ENCODE assay signal across 12 cellular contexts in genomic region chr14:22572562-22573058, GRCh38. TPM values are rescaled to one million over a fixed set of nuclear protein-coding genes. Genes with fewer than 3 reads are reported as not detected.
DNase-seq lines count a peak whose midpoint lies in the region; FAIRE-seq and TF ChIP-seq lines count a peak whose summit lies in the region.
"Had no signal": no experiment of that assay in that cellular context is flagged by ENCODE, and none has a peak within 500 bp of the region (broad histone marks: within the 10 kb centered on the region; RNA-seq: fewer than 3 reads in every experiment).

No MANE protein-coding gene starts in this region.

- TF ChIP-seq CTCF in mammary epithelial cell (conservative IDR thresholded peaks at IDR 0.05 in 1 of 2, IDR thresholded peaks at IDR 0.05 in 1 of 2; ENCODE audit: extremely low read depth in 1 of 2, insufficient read depth in 1 of 2, low read depth in 1 of 2, low read length in 2 of 2) = no peak
- TF ChIP-seq CTCF in MCF 10A (IDR thresholded peaks at IDR 0.05; ENCODE audit: unreplicated experiment) = no peak
- no peak for TF ChIP-seq CTCF in fibroblast of the aortic adventitia (IDR thresholded peaks at IDR 0.05; ENCODE audit: insufficient read depth, low read length)
- TF ChIP-seq CTCF in transverse colon (IDR thresholded peaks at IDR 0.05) = no peak

- H3K27me3 ChIP-seq in mammary epithelial cell (ENCODE audit: insufficient read depth, low read length) = no peaks in the 10 kb centered on the region
- no peaks in the 10 kb centered on the region for H3K27me3 ChIP-seq in transverse colon
- H3K27me3 ChIP-seq: BLaER1 treated with 17β-estradiol and CSF1 and Interleukin-3, amounts not matched to agents 10 nM and 100 nM; colonic mucosa; right lobe of liver had no signal

- intact Hi-C loops in mammary epithelial cell (cut with micrococcal nuclease) = loop anchor here (5.0 kb wide), 1 partner anchor 265 kb away; the partner anchor contains the start of gene MMP14
- intact Hi-C loops in MCF 10A (cut with micrococcal nuclease) = no loop called here
- intact Hi-C loops in activated CD4-positive, alpha-beta memory T cell treated with anti-CD3 and anti-CD28 coated beads for 36 hours (cut with micrococcal nuclease) = loop anchor here (5.0 kb wide), 2 partner anchors 195 to 350 kb away; partner anchors contain the start of gene OXA1L
- intact Hi-C loops in transverse colon (cut with DNase I; ENCODE audit: low total_unique reads) = no loop called here

- no peak for TF ChIP-seq POLR2A in transverse colon (IDR thresholded peaks at IDR 0.05)

- H3K27me3 Mint-ChIP-seq in MCF 10A (ENCODE audit: insufficient read depth, unreplicated experiment) = no peaks in the 10 kb centered on the region
- no peaks in the 10 kb centered on the region for H3K27me3 Mint-ChIP-seq in activated CD4-positive, alpha-beta memory T cell treated with anti-CD3 and anti-CD28 coated beads for 36 hours

- peak overlapping the region; percentile 0 for H3K4me2 ChIP-seq in mammary epithelial cell (ENCODE audit: insufficient read depth, low read depth, low read length)

- no peak overlapping the region for H3K4me3 ChIP-seq in mammary epithelial cell (replicated peaks in 1 of 3; ENCODE audit: insufficient read depth in 1 of 3, low read depth in 2 of 3, low read length in 3 of 3)
- H3K4me3 ChIP-seq in fibroblast of the aortic adventitia (ENCODE audit: low read depth, low read length) = no peak overlapping the region
- H3K4me3 ChIP-seq in transverse colon = no peak overlapping the region
- H3K4me3 ChIP-seq: BLaER1 treated with 17β-estradiol and CSF1 and Interleukin-3, amounts not matched to agents 10 nM and 100 nM; colonic mucosa; right lobe of liver had no signal

- H4K20me1 ChIP-seq in mammary epithelial cell (ENCODE audit: insufficient read depth, low read length) = no peaks in the 10 kb centered on the region

- no peak overlapping the region for H2AFZ ChIP-seq in mammary epithelial cell (ENCODE audit: low read depth, low read length)

- in situ Hi-C loops in mammary epithelial cell (cut with MboI; ENCODE audit: low sequenced_read_pairs in 2 of 2) = loop anchor here (25.0 kb wide), 3 partner anchors 185 to 290 kb away; partner anchors contain the start of genes LRP10 (in 1 of the 2), MMP14 (in 1 of the 2) and MRPL52 (in 1 of the 2)
- in situ Hi-C loops in transverse colon (cut with MboI; ENCODE audit: low pct_ligation_motif_present in 1 of 4, low pct_unique_long_range_greater_than_20kb in 1 of 4, low sequenced_read_pairs in 3 of 4) = loop anchor here in 2 of 4 donors (5.0 to 25.0 kb wide), 3 partner anchors 75 to 290 kb away; partner anchors contain the start of gene LRP10 (in 2 of the 2)

- 88% methylated on average over 1 of the region's 1 CpG for WGBS in mammary epithelial cell (ENCODE audit: low coverage, missing lambda C conversion rate)
- 90% methylated on average over 1 of the region's 1 CpG; no CpG with 5 or more reads in 1 of the 2 donors for WGBS in transverse colon (ENCODE audit: low coverage in 1 of 2), 2 donors

- H3K27ac ChIP-seq in mammary epithelial cell (ENCODE audit: insufficient read depth, low read depth, low read length) (no peak overlapping the region), transverse colon (peak overlapping the region in 1 of 4 donors; percentile 8)
- H3K27ac ChIP-seq: BLaER1 treated with 17β-estradiol and CSF1 and Interleukin-3, amounts not matched to agents 10 nM and 100 nM; colonic mucosa; right lobe of liver had no signal

- H3K9me3 ChIP-seq in mammary epithelial cell (replicated peaks; ENCODE audit: insufficient read depth, low read length) = no peaks in the 10 kb centered on the region
- no peaks in the 10 kb centered on the region for H3K9me3 ChIP-seq in transverse colon
- H3K9me3 ChIP-seq: colonic mucosa, right lobe of liver had no signal

- peaks cover 10% of the 10 kb centered on the region for H3K4me1 ChIP-seq in mammary epithelial cell (ENCODE audit: insufficient read depth, low read length)
- peaks cover 5 to 21% (median 8%) of the 10 kb centered on the region in 4 donors for H3K4me1 ChIP-seq in transverse colon
- H3K4me1 ChIP-seq: colonic mucosa, right lobe of liver had no signal

- H3K9me3 Mint-ChIP-seq in MCF 10A (ENCODE audit: unreplicated experiment) = no peaks in the 10 kb centered on the region
- H3K9me3 Mint-ChIP-seq in activated CD4-positive, alpha-beta memory T cell treated with anti-CD3 and anti-CD28 coated beads for 36 hours = no peaks in the 10 kb centered on the region

- no peak overlapping the region for H3K4me3 Mint-ChIP-seq in MCF 10A (ENCODE audit: unreplicated experiment)
- no peak overlapping the region for H3K4me3 Mint-ChIP-seq in activated CD4-positive, alpha-beta memory T cell treated with anti-CD3 and anti-CD28 coated beads for 36 hours

- peaks cover 41% of the 10 kb centered on the region for H3K79me2 ChIP-seq in mammary epithelial cell (ENCODE audit: insufficient read depth, low read length)

- peaks cover 76% of the 10 kb centered on the region for H3K36me3 Mint-ChIP-seq in MCF 10A (ENCODE audit: insufficient read depth, unreplicated experiment)
- H3K36me3 Mint-ChIP-seq in activated CD4-positive, alpha-beta memory T cell treated with anti-CD3 and anti-CD28 coated beads for 36 hours = peaks cover 61% of the 10 kb centered on the region

- DNase-seq in mammary epithelial cell (no peak), MCF 10A (ENCODE audit: unreplicated experiment) (no peak), fibroblast of the aortic adventitia (ENCODE audit: low read depth) (peak; percentile 21), urothelium cell line (ENCODE audit: low spot score) (peak; percentile 32), transverse colon (no peak), KG1 (lab: John Stamatoyannopoulos, UW) (no peak), NCI-H82 treated with DMSO at 0.1 percent for 48 hours (lab: John Stamatoyannopoulos, UW; ENCODE audit: unreplicated experiment) (no peak)
- no peak for DNase-seq in activated CD4-positive, alpha-beta memory T cell treated with anti-CD3 and anti-CD28 coated beads for 36 hours
- DNase-seq: colonic mucosa, NCI-H1694 treated with DMSO at 0.1 percent for 48 hours, right lobe of liver had no signal

- BruUV-seq in mammary epithelial cell (replicated peaks; lab: Mats Ljungman, UMichigan) (TSS peak; percentile 4), MCF 10A (replicated peaks; lab: Mats Ljungman, UMichigan) (no TSS peak)

- peaks cover 8% of the 10 kb centered on the region for H3K4me1 Mint-ChIP-seq in MCF 10A (ENCODE audit: insufficient read depth, unreplicated experiment)
- peaks cover 66% of the 10 kb centered on the region for H3K4me1 Mint-ChIP-seq in activated CD4-positive, alpha-beta memory T cell treated with anti-CD3 and anti-CD28 coated beads for 36 hours (ENCODE audit: low read depth)

- H3K36me3 ChIP-seq in mammary epithelial cell (ENCODE audit: insufficient read depth, low read length) (peaks cover 23% of the 10 kb centered on the region), transverse colon (peaks cover 0 to 25% (median 4%) of the 10 kb centered on the region in 4 donors)
- H3K36me3 ChIP-seq: colonic mucosa had no signal

- H3K9ac ChIP-seq in mammary epithelial cell (ENCODE audit: insufficient read depth, low read length) = no peak overlapping the region

- no peak for TF ChIP-seq EP300 in transverse colon (IDR thresholded peaks at IDR 0.05; ENCODE audit: low read depth)

- POLR2A ChIA-PET in MCF 10A (lab: Yijun Ruan, JAX) = interaction anchor here (0.5 to 3.9 kb wide), 5 partner anchors 16 to 214 kb away, joined by 3 to 23 read pairs (median 19); partner anchors contain the start of genes ABHD4 and DAD1
- POLR2A ChIA-PET in activated CD4-positive, alpha-beta memory T cell treated with anti-CD3 and anti-CD28 coated beads for 36 hours (lab: Charles Lee) = interaction anchor here (1.0 to 5.7 kb wide), 2 partner anchors 16 kb away, joined by 4 to 45 read pairs; partner anchors contain the start of gene DAD1

- CTCF ChIA-PET in mammary epithelial cell (lab: Charles Lee; ENCODE audit: low non-redundant PET) = no interaction called here
- CTCF ChIA-PET in MCF 10A (lab: Yijun Ruan, JAX) = interaction anchor here (0.7 to 4.6 kb wide), 12 partner anchors 11 to 282 kb away, joined by 3 to 206 read pairs (median 6); partner anchors contain the start of gene OR6J1
- CTCF ChIA-PET in activated CD4-positive, alpha-beta memory T cell treated with anti-CD3 and anti-CD28 coated beads for 36 hours (lab: Charles Lee) = interaction anchor here (0.6 to 8.1 kb wide), 16 partner anchors 12 to 837 kb away, joined by 3 to 273 read pairs (median 4); partner anchors contain the start of gene DAD1

- dilution Hi-C loops in mammary epithelial cell (cut with HindIII; ENCODE audit: low sequenced_read_pairs) = no loop called here

- H3K27ac Mint-ChIP-seq in MCF 10A (ENCODE audit: low read depth, unreplicated experiment) = no peak overlapping the region
- H3K27ac Mint-ChIP-seq in activated CD4-positive, alpha-beta memory T cell treated with anti-CD3 and anti-CD28 coated beads for 36 hours = peak overlapping the region; percentile 40

- no peak for FAIRE-seq in urothelium cell line (lab: Jason Lieb, UNC)

RNA-seq across cellular contexts. Expression of gene DAD1, which starts 16.4 kb away (rescaled TPM):
- total RNA-seq in mammary epithelial cell = 100 to 1,000 TPM; 154 to 169 TPM
- 324 TPM for polyA plus RNA-seq in mammary epithelial cell
- polyA minus RNA-seq in mammary epithelial cell = 197 TPM
- total RNA-seq in MCF 10A (2022) = 166 and 210 TPM in 2 replicates
- total RNA-seq in activated CD4-positive, alpha-beta memory T cell treated with anti-CD3 and anti-CD28 coated beads for 36 hours = 100 to 1,000 TPM; 292 to 305 TPM
- 81.2 and 564 TPM in 2 replicates for total RNA-seq in fibroblast of the aortic adventitia (ENCODE audit: low replicate concordance)
- 100 to 1,000 TPM in 3 of 4 donors, 10 to 100 TPM in 1; 31.4 to 154 (median 141) TPM for total RNA-seq in transverse colon

RNA-seq across cellular contexts. Expression of gene ABHD4, which starts 25.5 kb away (rescaled TPM):
- total RNA-seq in mammary epithelial cell (10 to 100 TPM; 16.7 to 20.5 TPM), MCF 10A (2022) (10.3 and 16.7 TPM in 2 replicates), fibroblast of the aortic adventitia (ENCODE audit: low replicate concordance) (24.3 and 48.6 TPM in 2 replicates), transverse colon (10 to 100 TPM; 17.5 to 41.1 (median 23.1) TPM)
- polyA plus RNA-seq in mammary epithelial cell = 12.0 TPM
- polyA minus RNA-seq in mammary epithelial cell = 16.5 TPM
- 10 to 100 TPM; 10.0 to 13.6 TPM for total RNA-seq in activated CD4-positive, alpha-beta memory T cell treated with anti-CD3 and anti-CD28 coated beads for 36 hours

Comparison
In these comparisons a context has a peak if more than half of its experiments do, and no peak if none do; other contexts are left out.
1. intact Hi-C loops: an anchor here in mammary epithelial cell (5.0 kb wide) and activated CD4-positive, alpha-beta memory T cell treated with anti-CD3 and anti-CD28 coated beads for 36 hours (5.0 kb wide); none called in MCF 10A and transverse colon.
2. DNase-seq: peak in fibroblast of the aortic adventitia (single experiment) and urothelium cell line (single experiment); none in mammary epithelial cell (single experiment), MCF 10A (single experiment), activated CD4-positive, alpha-beta memory T cell treated with anti-CD3 and anti-CD28 coated beads for 36 hours (single experiment), transverse colon (single experiment), KG1 (single experiment) and NCI-H82 treated with DMSO at 0.1 percent for 48 hours (single experiment).